Comparison of ENCODE assay signal across 9 cellular contexts in genomic region chr18:76451475-76452331, GRCh38. TPM values are rescaled to one million over a fixed set of nuclear protein-coding genes. Genes with fewer than 3 reads are reported as not detected.
DNase-seq lines count a peak whose midpoint lies in the region; ATAC-seq and TF ChIP-seq lines count a peak whose summit lies in the region.
"Had no signal": no experiment of that assay in that cellular context is flagged by ENCODE, and none has a peak within 500 bp of the region (broad histone marks: within the 10 kb centered on the region; RNA-seq: fewer than 3 reads in every experiment).

No MANE protein-coding gene starts in this region.

- ATAC-seq in natural killer cell, result peak; percentile 27 to 58 (median 49)
- no peak for ATAC-seq in HG02884 (IDR thresholded peaks at IDR 0.05; ENCODE audit: unreplicated experiment)

- no peak for DNase-seq in activated CD4-positive, alpha-beta T cell treated with anti-CD3 and anti-CD28 coated beads, Interleukin-2, amount 10 ng/mL, durations not matched to agents 24 days and 14 days
- no peak for DNase-seq in activated CD4-positive, alpha-beta T cell treated with anti-CD3 and anti-CD28 coated beads, Interleukin-2, amount 50 U/mL, for 1 hour
- no peak for DNase-seq in SK-N-MC (ENCODE audit: low read depth, low spot score)
- no peak for DNase-seq in epithelial cell of proximal tubule (ENCODE audit: low read depth)
- no peak for DNase-seq in natural killer cell
- DNase-seq in HCEC 1CT, result no peak
- no peak for DNase-seq in A172 (ENCODE audit: low spot score)
- DNase-seq: DND-41 had no signal

- H3K9me3 ChIP-seq in SK-N-MC (ENCODE audit: low read depth, low read length), result no peaks in the 10 kb centered on the region

- H3K36me3 Mint-ChIP-seq in activated CD4-positive, alpha-beta T cell treated with anti-CD3 and anti-CD28 coated beads, Interleukin-2, amount 10 ng/mL, durations not matched to agents 24 days and 14 days (ENCODE audit: low read depth), result no peaks in the 10 kb centered on the region
- no peaks in the 10 kb centered on the region for H3K36me3 Mint-ChIP-seq in natural killer cell

- peak overlapping the region; percentile 81 for H3K9ac ChIP-seq in SK-N-MC (ENCODE audit: insufficient read length)

- H3K27ac Mint-ChIP-seq in activated CD4-positive, alpha-beta T cell treated with anti-CD3 and anti-CD28 coated beads, Interleukin-2, amount 10 ng/mL, durations not matched to agents 24 days and 14 days, result no peak overlapping the region
- peak overlapping the region; percentile 81 to 92 for H3K27ac Mint-ChIP-seq in natural killer cell

- intact Hi-C loops in activated CD4-positive, alpha-beta T cell treated with anti-CD3 and anti-CD28 coated beads, Interleukin-2, amount 10 ng/mL, durations not matched to agents 24 days and 14 days (cut with micrococcal nuclease), result loop anchor here (1.0 kb wide), 1 partner anchor 42 kb away; no protein-coding TSS in a partner anchor
- intact Hi-C loops in natural killer cell (cut with micrococcal nuclease), result loop anchor here (2.0 to 5.0 kb wide), 2 partner anchors 34 to 43 kb away; partner anchors contain the start of gene ZNF516

- peak overlapping the region; percentile 81 for H3K4me3 Mint-ChIP-seq in activated CD4-positive, alpha-beta T cell treated with anti-CD3 and anti-CD28 coated beads, Interleukin-2, amount 10 ng/mL, durations not matched to agents 24 days and 14 days
- peak overlapping the region; percentile 97 for H3K4me3 Mint-ChIP-seq in natural killer cell

- TF ChIP-seq CTCF in epithelial cell of proximal tubule (conservative IDR thresholded peaks at IDR 0.05; ENCODE audit: low read depth, low read length) (no peak), natural killer cell (IDR thresholded peaks at IDR 0.05) (no peak)

- peak overlapping the region; percentile 83 for H3K4me3 ChIP-seq in SK-N-MC
- H3K4me3 ChIP-seq in epithelial cell of proximal tubule (ENCODE audit: low read depth, low read length), result peak overlapping the region; percentile 47

- peak overlapping the region; percentile 94 for H3K27ac ChIP-seq in SK-N-MC

- no peaks in the 10 kb centered on the region for H3K36me3 ChIP-seq in SK-N-MC (ENCODE audit: insufficient read depth, low read length)

- peaks cover 43% of the 10 kb centered on the region for H3K27me3 Mint-ChIP-seq in activated CD4-positive, alpha-beta T cell treated with anti-CD3 and anti-CD28 coated beads, Interleukin-2, amount 10 ng/mL, durations not matched to agents 24 days and 14 days
- no peaks in the 10 kb centered on the region for H3K27me3 Mint-ChIP-seq in natural killer cell (ENCODE audit: low read depth in 2 of 2)

- peaks cover 11% of the 10 kb centered on the region for H3K4me1 Mint-ChIP-seq in activated CD4-positive, alpha-beta T cell treated with anti-CD3 and anti-CD28 coated beads, Interleukin-2, amount 10 ng/mL, durations not matched to agents 24 days and 14 days
- H3K4me1 Mint-ChIP-seq in natural killer cell, result peaks cover 69 to 76% of the 10 kb centered on the region in 2 donors

- no peaks in the 10 kb centered on the region for H3K9me3 Mint-ChIP-seq in activated CD4-positive, alpha-beta T cell treated with anti-CD3 and anti-CD28 coated beads, Interleukin-2, amount 10 ng/mL, durations not matched to agents 24 days and 14 days
- H3K9me3 Mint-ChIP-seq in natural killer cell, result no peaks in the 10 kb centered on the region

RNA-seq across cellular contexts. Expression of gene ZNF516, which starts 43.3 kb away (rescaled TPM):
- 0.85 and 1.6 TPM in 2 replicates for total RNA-seq in activated CD4-positive, alpha-beta T cell treated with anti-CD3 and anti-CD28 coated beads, Interleukin-2, amount 10 ng/mL, durations not matched to agents 24 days and 14 days
- total RNA-seq in epithelial cell of proximal tubule, result 14.8 and 15.7 TPM in 2 replicates
- total RNA-seq in natural killer cell, result 10 to 100 TPM; 49.1 to 60.0 (median 52.4) TPM
- 2.1 and 4.8 TPM in 2 replicates for total RNA-seq in A172 (2014; rRNA removed; shearing (Covaris generic))
